8 cellular contexts compared by ENCODE assay signal in genomic region chr3:183635107-183635430, GRCh38. TPM values are rescaled to one million over a fixed set of nuclear protein-coding genes. Genes with fewer than 3 reads are reported as not detected.
A peak's percentile ranks its signal among the peaks of the same experiment; 100 is the strongest.
DNase-seq lines count a peak whose midpoint lies in the region; ATAC-seq, FAIRE-seq and TF ChIP-seq lines count a peak whose summit lies in the region.

No MANE protein-coding gene starts in this region.

- peak; percentile 69 for FAIRE-seq in K562 (lab: Jason Lieb, UNC)

- H3K4me3 ChIP-seq in HAP-1 (peak overlapping the region; percentile 85), K562 (peak overlapping the region; percentile 97)

- 6% methylated on average over 9 of the region's 9 CpGs for WGBS in K562 (ENCODE audit: insufficient coverage, low coverage, missing lambda C conversion rate)

- peaks cover 23% of the 10 kb centered on the region; the same call in 2 of the 3 replicates for H3K79me2 ChIP-seq in K562 (ENCODE audit: control insufficient read depth, insufficient read depth, low read length)

- H2AFZ ChIP-seq in K562 (ENCODE audit: low read depth, low read length) = peak overlapping the region; percentile 97

- H3K4me2 ChIP-seq in K562 (ENCODE audit: insufficient read depth, low read length) = peak overlapping the region; percentile 89

- no peaks in the 10 kb centered on the region for H3K9me3 Mint-ChIP-seq in mesothelial cell of epicardium

- CTCF ChIA-PET in K562 (lab: Yijun Ruan, JAX; ENCODE audit: low intra/inter-chr PET ratio) = no interaction called here

- DNase-seq in HAP-1 (ENCODE audit: low spot score in 2 of 2) (no peak), K562 (ENCODE audit: extremely low read depth in 1 of 4, low spot score in 3 of 4) (no peak), mesothelial cell of epicardium (ENCODE audit: low spot score in 2 of 2, unreplicated experiment in 2 of 2) (no peak), NCI-H82 treated with DMSO at 0.1 percent for 48 hours (lab: John Stamatoyannopoulos, UW; ENCODE audit: unreplicated experiment) (no peak), RKO (ENCODE audit: low spot score) (no peak)
- DNase-seq in stimulated activated CD8-positive, alpha-beta memory T cell treated with anti-CD3 and anti-CD28 coated beads, Interleukin-4, amount 100 ng/mL, for 48 hours = no peak

- peaks cover 1% of the 10 kb centered on the region for H3K36me3 Mint-ChIP-seq in mesothelial cell of epicardium

- H3K27me3 ChIP-seq in HAP-1 (ENCODE audit: low read depth) = no peaks in the 10 kb centered on the region
- H3K27me3 ChIP-seq in K562 (ENCODE audit: control insufficient read depth in 2 of 2, insufficient read depth in 2 of 2, low read length in 2 of 2) = no peaks in the 10 kb centered on the region

- TF ChIP-seq POLR2A in K562 (conservative IDR thresholded peaks at IDR 0.05) = no peak

- no peaks in the 10 kb centered on the region for H3K27me3 Mint-ChIP-seq in mesothelial cell of epicardium (ENCODE audit: low read depth)

- intact Hi-C loops in K562 (cut with micrococcal nuclease) = no loop called here

- TF ChIP-seq EP300 in K562 (IDR thresholded peaks at IDR 0.05; ENCODE audit: low read length) = no peak

- POLR2A ChIA-PET in K562 (lab: Yijun Ruan, JAX) = interaction anchor here (0.6 to 1.3 kb wide), 5 partner anchors 12 to 43 kb away, joined by 3 to 5 read pairs (median 3); no protein-coding TSS in a partner anchor

- in situ Hi-C loops in HAP-1 (cut with MboI; ENCODE audit: low sequenced_read_pairs) = no loop called here
- in situ Hi-C loops in K562 (cut with MboI) = no loop called here

- TF ChIP-seq CTCF in 22Rv1 (IDR thresholded peaks at IDR 0.05) (no peak), K562 (IDR thresholded peaks at IDR 0.05 in 2 of 3, conservative IDR thresholded peaks at IDR 0.05 in 1 of 3; ENCODE audit: insufficient read depth in 2 of 3, low read depth in 1 of 3, low read length in 3 of 3) (no peak), mesothelial cell of epicardium (IDR thresholded peaks at IDR 0.05; ENCODE audit: unreplicated experiment) (no peak)

- H3K4me1 ChIP-seq in HAP-1 = peaks cover 9% of the 10 kb centered on the region
- H3K4me1 ChIP-seq in K562 (replicated peaks in 1 of 2; ENCODE audit: control insufficient read depth in 2 of 2, insufficient read depth in 2 of 2, low read length in 2 of 2) = peaks cover 8 to 18% of the 10 kb centered on the region in 2 experiments; a peak in 4 of 5 replicates

- H3K4me3 Mint-ChIP-seq in mesothelial cell of epicardium = peak overlapping the region; percentile 90

- H4K20me1 ChIP-seq in K562 (replicated peaks; ENCODE audit: control insufficient read depth, insufficient read depth, low read length) = no peaks in the 10 kb centered on the region

- peaks cover 21% of the 10 kb centered on the region for H3K4me1 Mint-ChIP-seq in mesothelial cell of epicardium

- no peaks in the 10 kb centered on the region for H3K9me1 ChIP-seq in K562 (ENCODE audit: control insufficient read depth, insufficient read depth, low read length)

- peak overlapping the region; percentile 80 for H3K27ac ChIP-seq in 22Rv1
- peak overlapping the region; percentile 94 for H3K27ac ChIP-seq in K562 (ENCODE audit: extremely low read depth, low read depth, low read length)

- ATAC-seq in K562 (no peak), HG03521 (IDR thresholded peaks at IDR 0.05; ENCODE audit: unreplicated experiment) (no peak)

- no peak for TF ChIP-seq RAD21 in K562 (CRISPR knock-in tag; conservative IDR thresholded peaks at IDR 0.05 in 1 of 2, IDR thresholded peaks at IDR 0.05 in 1 of 2)

- peak overlapping the region; percentile 74 to 91 for H3K9ac ChIP-seq in K562 (ENCODE audit: insufficient read depth in 1 of 2, low read depth in 2 of 2, low read length in 2 of 2)

- BruUV-seq in K562 (replicated peaks; lab: Mats Ljungman, UMichigan) = TSS peak; percentile 58

- H3K9me3 ChIP-seq in HAP-1 = no peaks in the 10 kb centered on the region
- H3K9me3 ChIP-seq in K562 (replicated peaks; ENCODE audit: control insufficient read depth, insufficient read depth, low read depth, low read length) = no peaks in the 10 kb centered on the region

- H3K36me3 ChIP-seq in HAP-1 (replicated peaks) (no peaks in the 10 kb centered on the region), K562 (ENCODE audit: control insufficient read depth, insufficient read depth, low read length) (no peaks in the 10 kb centered on the region)

- peak overlapping the region; percentile 96 for H3K27ac Mint-ChIP-seq in mesothelial cell of epicardium

TF ChIP-seq in K562, 482 proteins besides CTCF, POLR2A, EP300 and RAD21 (continues in another document):
- TF ChIP-seq E2F1 (CRISPR knock-in tag; IDR thresholded peaks at IDR 0.05) (peak; percentile 56; the same call in 1 of the 2 replicates), ELK1 (CRISPR knock-in tag; IDR thresholded peaks at IDR 0.05) (no peak)

RNA-seq across cellular contexts. Expression of gene KLHL24, which starts 0.4 kb away (rescaled TPM):
- 24.6 and 59.1 TPM in 2 replicates for total RNA-seq in K562 (2011; cell fraction: chromatin; rRNA removed; ENCODE audit: low replicate concordance)
- 10.0 and 17.0 TPM in 2 replicates for total RNA-seq in K562 (2011; cell fraction: nucleolus; rRNA removed)
- total RNA-seq in K562 (2011; cell fraction: nucleoplasm; rRNA removed) = 23.2 and 26.3 TPM in 2 replicates
- total RNA-seq in K562 (2014; rRNA removed) (9.5 and 14.2 TPM in 2 replicates), K562 (2014; rRNA removed; fragmentation: Illumina TruSeq; extraction: Trizol) (14.7 and 18.8 TPM in 2 replicates), K562 (2015; rRNA removed; fragmentation: Illumina TruSeq; extraction: Trizol) (7.4 and 8.7 TPM in 2 replicates), K562 (2021) (14.5 and 21.2 TPM in 2 replicates), mesothelial cell of epicardium (112 to 114 TPM (median 114 TPM) in 3 replicates)
- polyA plus RNA-seq in K562 (2011; rRNA removed) (15.8 and 18.3 TPM in 2 replicates), K562 (2014; fragmentation: Illumina TruSeq; extraction: Trizol) (9.1 and 13.7 TPM in 2 replicates), K562 (2014; fragmentation: Nextera tagmentation; extraction: Ambion mirVana) (1 to 10 TPM; 3.3 to 6.6 TPM), K562 (2014; rRNA removed) (13.8 and 17.1 TPM in 2 replicates)
- 10.0 and 19.4 TPM in 2 replicates for polyA plus RNA-seq in K562 (2011; cell fraction: cytosol; rRNA removed)
- polyA plus RNA-seq in K562 (2011; cell fraction: nucleus; rRNA removed) = 5.9 and 12.3 TPM in 2 replicates
- polyA plus RNA-seq in K562 (2012) = 8.5 and 10.7 TPM in 2 replicates
- 76.5 and 94.0 TPM in 2 replicates for polyA minus RNA-seq in K562 (2011; rRNA and poly(A)+ RNA removed)
- polyA minus RNA-seq in K562 (2011; cell fraction: cytosol; rRNA and poly(A)+ RNA removed) = 18.3 and 29.7 TPM in 2 replicates
- polyA minus RNA-seq in K562 (2011; cell fraction: nucleus; rRNA and poly(A)+ RNA removed) = 10.1 and 21.4 TPM in 2 replicates
